ENCODE assay signal across 33 cellular contexts in genomic region chr4:24783506-24783905, GRCh38. TPM values are rescaled to one million over a fixed set of nuclear protein-coding genes. Genes with fewer than 3 reads are reported as not detected.
"Had no signal": no experiment of that assay in that cellular context is flagged by ENCODE, and none has a peak within 500 bp of the region (broad histone marks: within the 10 kb centered on the region; RNA-seq: fewer than 3 reads in every experiment).

No MANE protein-coding gene starts in this region.

- H3K27me3 ChIP-seq: body of pancreas, heart left ventricle had no signal

- H3K4me1 ChIP-seq: body of pancreas had no signal

- H3K4me3 ChIP-seq: body of pancreas, heart left ventricle had no signal

- H3K27ac ChIP-seq: body of pancreas, epithelial cell of prostate, WERI-Rb-1 had no signal

- FAIRE-seq: colon, endometrium, endothelial cell of umbilical vein, frontal cortex had no signal

- H3K27me3 Mint-ChIP-seq: activated CD4-positive, alpha-beta T cell treated with anti-CD3 and anti-CD28 coated beads, Interleukin-2, amount 10 ng/mL, durations not matched to agents 24 days and 14 days; activated CD8-positive, alpha-beta T cell treated with anti-CD3 and anti-CD28 coated beads for 36 hours; T-helper 17 cell had no signal

- H3K27ac Mint-ChIP-seq: activated CD4-positive, alpha-beta T cell treated with anti-CD3 and anti-CD28 coated beads for 36 hours; activated CD4-positive, alpha-beta T cell treated with anti-CD3 and anti-CD28 coated beads, Interleukin-2, amount 10 ng/mL, durations not matched to agents 24 days and 14 days; activated CD8-positive, alpha-beta T cell treated with anti-CD3 and anti-CD28 coated beads for 36 hours; activated naive CD8-positive, alpha-beta T cell; activated T-helper 17 cell treated with anti-CD3 and anti-CD28 coated beads, Interleukin-2, amount 50 U/mL, for 72 hours; T-helper 17 cell; T-helper 2 cell treated with Interferon-gamma antibody and Interleukin-4, amounts not matched to agents 5 μg/mL and 100 μg/mL, for 36 hours had no signal

- H3K4me3 Mint-ChIP-seq: activated CD4-positive, alpha-beta T cell treated with anti-CD3 and anti-CD28 coated beads for 36 hours; activated CD4-positive, alpha-beta T cell treated with anti-CD3 and anti-CD28 coated beads, Interleukin-2, amount 10 ng/mL, durations not matched to agents 24 days and 14 days; activated CD8-positive, alpha-beta T cell treated with anti-CD3 and anti-CD28 coated beads for 36 hours; activated naive CD8-positive, alpha-beta T cell; activated T-cell treated with anti-CD3 and anti-CD28 coated beads, Interleukin-2, amount 50 U/mL, for 4 hours; activated T-helper 17 cell treated with anti-CD3 and anti-CD28 coated beads, Interleukin-2, amount 50 U/mL, for 72 hours; T-helper 17 cell; T-helper 2 cell treated with Interferon-gamma antibody and Interleukin-4, amounts not matched to agents 5 μg/mL and 100 μg/mL, for 36 hours had no signal

- H3K36me3 ChIP-seq: heart left ventricle, WERI-Rb-1 had no signal

- H3K9me3 ChIP-seq: body of pancreas had no signal

- H3K4me1 Mint-ChIP-seq: activated CD4-positive, alpha-beta T cell treated with anti-CD3 and anti-CD28 coated beads for 36 hours; activated CD4-positive, alpha-beta T cell treated with anti-CD3 and anti-CD28 coated beads, Interleukin-2, amount 10 ng/mL, durations not matched to agents 24 days and 14 days; activated T-helper 17 cell treated with anti-CD3 and anti-CD28 coated beads, Interleukin-2, amount 50 U/mL, for 72 hours; T-helper 17 cell had no signal

- ATAC-seq: activated CD4-positive, alpha-beta T cell treated with anti-CD3 and anti-CD28 coated beads for 36 hours; activated CD8-positive, alpha-beta T cell treated with anti-CD3 and anti-CD28 coated beads for 36 hours; activated T-cell treated with anti-CD3 and anti-CD28 coated beads, Interleukin-2, amount 50 U/mL, for 4 hours; activated T-helper 17 cell treated with anti-CD3 and anti-CD28 coated beads, Interleukin-2, amount 50 U/mL, for 72 hours; body of pancreas; heart left ventricle; T-helper 17 cell had no signal

- H3K9me3 Mint-ChIP-seq: activated T-helper 17 cell treated with anti-CD3 and anti-CD28 coated beads, Interleukin-2, amount 50 U/mL, for 72 hours had no signal

- H3K36me3 Mint-ChIP-seq: activated naive CD8-positive, alpha-beta T cell had no signal

- DNase-seq: activated CD4-positive, alpha-beta T cell treated with anti-CD3 and anti-CD28 coated beads for 36 hours; activated CD4-positive, alpha-beta T cell treated with anti-CD3 and anti-CD28 coated beads, Interleukin-2, amount 10 ng/mL, durations not matched to agents 24 days and 14 days; activated CD4-positive, alpha-beta T cell treated with anti-CD3 and anti-CD28 coated beads, Interleukin-2, amount 50 U/mL, for 4 hours; activated CD4-positive, CD25-positive, alpha-beta regulatory T cell; activated CD4-positive, CD25-positive, alpha-beta regulatory T cell treated with anti-CD3 and anti-CD28 coated beads, Interleukin-2, amount 50 U/mL, for 72 hours; activated CD8-positive, alpha-beta memory T cell treated with anti-CD3 and anti-CD28 coated beads for 24 hours; activated CD8-positive, alpha-beta T cell treated with anti-CD3 and anti-CD28 coated beads for 36 hours; activated effector memory CD4-positive, alpha-beta T cell treated with Interleukin-2 at 50 U/mL for 16 hours; activated gamma-delta T cell treated with Interleukin-2 at 50 U/mL for 16 hours; activated naive CD4-positive, alpha-beta T cell treated with anti-CD3 and anti-CD28 coated beads, Interleukin-2, amount 50 U/mL, for 16 hours; activated naive CD4-positive, alpha-beta T cell treated with Interleukin-2 at 50 U/mL for 16 hours; activated T-cell treated with anti-CD3 and anti-CD28 coated beads, Interleukin-2, amount 50 U/mL, for 4 hours; amniotic stem cell; anterior cingulate cortex; body of pancreas; caudate nucleus; effector CD8-positive, alpha-beta T cell; foreskin fibroblast; glutamatergic neuron; heart left ventricle; T-helper 1 cell; T-helper 17 cell; T1000; WERI-Rb-1 had no signal

RNA-seq across cellular contexts. Expression of gene SOD3, which starts 11.9 kb away (rescaled TPM):
- total RNA-seq: activated CD4-positive, alpha-beta T cell treated with anti-CD3 and anti-CD28 coated beads for 36 hours; activated CD4-positive, alpha-beta T cell treated with anti-CD3 and anti-CD28 coated beads, Interleukin-2, amount 10 ng/mL, durations not matched to agents 24 days and 14 days; activated CD8-positive, alpha-beta T cell treated with anti-CD3 and anti-CD28 coated beads for 36 hours; activated T-helper 17 cell treated with anti-CD3 and anti-CD28 coated beads, Interleukin-2, amount 50 U/mL, for 72 hours; dermis microvascular lymphatic vessel endothelial cell; endothelial cell of umbilical vein; frontal cortex; T-helper 17 cell had no signal
- polyA plus RNA-seq: endothelial cell of umbilical vein had no signal
